ENCODE assay signal across 13 cellular contexts in the genomic region with DNA sequence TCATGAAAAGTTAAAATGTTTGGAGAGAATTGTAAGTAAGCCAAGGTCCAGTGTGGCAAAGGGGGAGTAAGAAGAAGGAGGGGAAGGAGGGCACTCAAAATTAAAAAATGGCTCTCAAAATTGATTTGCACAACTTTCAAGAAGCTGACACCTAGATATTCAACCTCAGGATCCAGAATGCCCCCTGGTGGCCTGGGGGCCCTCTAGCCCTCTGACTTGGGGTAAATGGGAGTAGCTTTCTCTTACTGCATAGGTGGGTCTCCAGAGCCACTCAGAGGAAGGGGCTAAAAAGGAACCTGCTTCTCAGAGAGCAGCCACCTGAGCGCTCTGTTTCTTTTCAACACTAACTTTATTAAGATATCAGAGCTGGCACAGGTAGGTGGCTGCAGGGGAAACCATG.
DNase-seq lines count a peak whose midpoint lies in the region; ATAC-seq and TF ChIP-seq lines count a peak whose summit lies in the region.
"Had no signal": no experiment of that assay in that cellular context is flagged by ENCODE, and none has a peak within 500 bp of the region (broad histone marks: within the 10 kb centered on the region; RNA-seq: fewer than 3 reads in every experiment).

No MANE protein-coding gene starts in this region.

- H2BK5ac ChIP-seq in trophoblast cell (ENCODE audit: low read depth, low read length, poor library complexity), result no peak overlapping the region

- DNase-seq in SIG-M5 treated with dmso at 0.1 percent for 504 hours (lab: John Stamatoyannopoulos, UW; ENCODE audit: unreplicated experiment) (peak; percentile 3), SIG-M5 (lab: John Stamatoyannopoulos, UW) (no peak), LNCaP clone FGC (ENCODE audit: low read depth) (no peak), SW480 (ENCODE audit: low spot score) (peak; percentile 15), trophoblast cell (no peak), Right ventricle myocardium inferior (ENCODE audit: missing footprints) (no peak)
- DNase-seq: activated CD8-positive, alpha-beta memory T cell treated with anti-CD3 and anti-CD28 coated beads, Interleukin-2, amount 50 U/mL, for 4 hours; stimulated activated naive B cell treated with anti-CD40 and anti-IgM and Interleukin-4, amounts not matched to agents 10 μg/mL and 1 μg/mL and 100 μg/mL, for 72 hours had no signal

- TF ChIP-seq CTCF in LNCaP clone FGC (IDR thresholded peaks at IDR 0.05; ENCODE audit: control insufficient read depth, extremely low read depth, insufficient read depth), result peak; percentile 26; the same call in 1 of the 2 replicates

- no peak overlapping the region for H3K18ac ChIP-seq in trophoblast cell (ENCODE audit: low read length)

- intact Hi-C loops in Right ventricle myocardium inferior (cut with DNase I), result no loop called here

- H2BK120ac ChIP-seq in trophoblast cell (ENCODE audit: insufficient read depth, low read length, poor library complexity), result no peak overlapping the region

- H3K14ac ChIP-seq in trophoblast cell (ENCODE audit: low read length), result no peak overlapping the region

- peak overlapping the region; percentile 4 for H2BK12ac ChIP-seq in trophoblast cell (ENCODE audit: low read length)

- H3K36me3 ChIP-seq in trophoblast cell (ENCODE audit: control insufficient read depth in 1 of 2, insufficient read depth in 2 of 2, low read length in 2 of 2), result no peaks in the 10 kb centered on the region
- H3K36me3 ChIP-seq: BLaER1 treated with 17β-estradiol and CSF1 and Interleukin-3, amounts not matched to agents 10 nM and 100 nM had no signal

- no peak overlapping the region for H4K91ac ChIP-seq in trophoblast cell (ENCODE audit: low read depth, low read length)

- WGBS in trophoblast cell (ENCODE audit: extremely low coverage, insufficient coverage, insufficient read length), result no CpG with 5 or more reads among the region's 1 CpG

- H3K9ac ChIP-seq in trophoblast cell (ENCODE audit: low read length), result no peak overlapping the region
- H3K9ac ChIP-seq: BLaER1 treated with 17β-estradiol and CSF1 and Interleukin-3, amounts not matched to agents 10 nM and 100 nM had no signal

- no peak overlapping the region for H2AFZ ChIP-seq in trophoblast cell (ENCODE audit: insufficient read depth, low read length, poor library complexity)

- no peak overlapping the region for H3K4ac ChIP-seq in trophoblast cell (ENCODE audit: low read depth, low read length)

- ATAC-seq in Right ventricle myocardium inferior, result no peak
- no peak for ATAC-seq in GM21515 (IDR thresholded peaks at IDR 0.05; ENCODE audit: unreplicated experiment)
- ATAC-seq in GM18870 (IDR thresholded peaks at IDR 0.05; ENCODE audit: unreplicated experiment), result no peak
- ATAC-seq: sciatic nerve; stimulated activated naive B cell treated with anti-CD40 and anti-IgM and Interleukin-4, amounts not matched to agents 10 μg/mL and 1 μg/mL and 100 μg/mL, for 72 hours had no signal

- H3K27me3 ChIP-seq in trophoblast cell (ENCODE audit: insufficient read depth, low read length), result no peaks in the 10 kb centered on the region
- H3K27me3 ChIP-seq: BLaER1 treated with 17β-estradiol and CSF1 and Interleukin-3, amounts not matched to agents 10 nM and 100 nM had no signal

- H2AK5ac ChIP-seq in trophoblast cell (ENCODE audit: low read length), result no peak overlapping the region

- H3K4me3 ChIP-seq in LNCaP clone FGC (ENCODE audit: low read depth, low read length) (no peak overlapping the region), trophoblast cell (ENCODE audit: low read depth, low read length) (no peak overlapping the region)
- H3K4me3 ChIP-seq: BLaER1 treated with 17β-estradiol and CSF1 and Interleukin-3, amounts not matched to agents 10 nM and 100 nM; coronary artery had no signal

- H3K27ac ChIP-seq in trophoblast cell (ENCODE audit: low read depth, low read length), result no peak overlapping the region
- H3K27ac ChIP-seq: BLaER1 treated with 17β-estradiol and CSF1 and Interleukin-3, amounts not matched to agents 10 nM and 100 nM; coronary artery had no signal

- peaks cover 4 to 11% of the 10 kb centered on the region in 2 experiments for H3K4me1 ChIP-seq in trophoblast cell (ENCODE audit: control insufficient read depth in 1 of 2, insufficient read depth in 2 of 2, low read length in 2 of 2)
- H3K4me1 ChIP-seq: BLaER1 treated with 17β-estradiol and CSF1 and Interleukin-3, amounts not matched to agents 10 nM and 100 nM had no signal

- H3K79me1 ChIP-seq in trophoblast cell (ENCODE audit: low read length), result peaks cover 3% of the 10 kb centered on the region

- H3K23ac ChIP-seq in trophoblast cell (ENCODE audit: low read length), result no peak overlapping the region

- H4K8ac ChIP-seq in trophoblast cell (ENCODE audit: low read depth, low read length), result no peak overlapping the region

- H3K9me3 ChIP-seq in trophoblast cell (ENCODE audit: insufficient read depth, low read depth, low read length), result no peaks in the 10 kb centered on the region
- H3K9me3 ChIP-seq: BLaER1 treated with 17β-estradiol and CSF1 and Interleukin-3, amounts not matched to agents 10 nM and 100 nM had no signal

- H4K12ac ChIP-seq in trophoblast cell (ENCODE audit: low read depth, low read length), result no peak overlapping the region

- no peaks in the 10 kb centered on the region for H3K79me2 ChIP-seq in trophoblast cell (ENCODE audit: control insufficient read depth, insufficient read depth, low read length, poor library complexity)

- no peak overlapping the region for H3K4me2 ChIP-seq in trophoblast cell (ENCODE audit: low read length)
- H3K4me2 ChIP-seq: BLaER1 treated with 17β-estradiol and CSF1 and Interleukin-3, amounts not matched to agents 10 nM and 100 nM had no signal

Comparison
In these comparisons a context has a peak if more than half of its experiments do, and no peak if none do; other contexts are left out.
1. DNase-seq: peak in SIG-M5 treated with dmso at 0.1 percent for 504 hours (single experiment) and SW480 (single experiment); none in SIG-M5 (single experiment), LNCaP clone FGC (single experiment), trophoblast cell (0 of 2) and Right ventricle myocardium inferior (single experiment).